ENCODE assay signal across 1 cellular context in genomic region chr2:84884396-84884795, GRCh38.
TF ChIP-seq lines count a peak whose summit lies in the region.

No MANE protein-coding gene starts in this region.

TF ChIP-seq in GM23338, 12 proteins besides CTCF, POLR2A, EP300 and RAD21 (continued from another document):
- TF ChIP-seq ZNF462 (CRISPR knock-in tag; IDR thresholded peaks at IDR 0.05) (no peak), ZNF114 (CRISPR knock-in tag; IDR thresholded peaks at IDR 0.05) (no peak), EZH2 (IDR thresholded peaks at IDR 0.05; ENCODE audit: low read depth, unreplicated experiment) (no peak)
